Comparison of ENCODE assay signal across 8 cellular contexts in the genomic region with DNA sequence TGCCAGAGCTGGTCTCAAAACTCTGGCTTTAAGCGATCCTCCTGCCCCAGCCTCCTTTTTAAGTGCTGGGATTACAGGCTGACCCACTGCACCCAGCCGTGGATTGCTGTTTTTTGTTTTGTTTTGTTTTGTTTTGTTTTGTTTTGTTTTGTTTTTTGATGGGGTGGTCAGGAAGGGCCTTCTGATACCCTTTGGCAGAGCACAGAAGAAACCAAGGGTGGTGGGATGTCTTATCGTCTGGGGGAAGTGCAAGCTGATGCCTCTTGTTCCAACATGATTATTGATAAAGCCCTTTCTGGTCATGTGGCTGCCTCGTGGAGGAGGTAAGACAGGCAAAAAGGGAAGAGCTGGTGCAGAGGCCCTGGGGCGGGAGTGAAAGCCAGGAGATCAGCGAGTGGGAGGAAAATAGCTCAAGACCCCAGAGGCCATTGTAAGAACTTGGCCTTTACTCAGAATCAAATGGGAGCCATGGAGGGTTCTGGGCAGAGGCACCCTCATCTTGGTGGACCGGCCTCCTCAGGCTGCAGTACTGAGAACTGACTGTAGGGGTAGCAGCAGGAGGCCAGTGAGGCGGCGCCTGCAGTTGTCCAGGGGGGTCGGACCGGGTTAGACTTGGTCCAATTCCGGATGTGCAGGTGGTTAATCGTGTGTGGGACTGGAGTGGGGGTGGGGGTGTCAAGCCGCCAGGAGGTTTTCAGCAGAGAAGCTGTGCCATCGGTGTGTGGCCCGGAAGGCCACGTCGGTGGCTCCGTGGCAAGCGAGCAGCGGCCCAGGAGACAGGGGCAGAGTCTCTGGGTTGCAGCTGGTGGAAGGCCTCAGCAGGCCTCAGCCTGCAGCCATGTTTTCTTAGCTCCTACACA.
DNase-seq lines count a peak whose midpoint lies in the region; ATAC-seq and TF ChIP-seq lines count a peak whose summit lies in the region.

No MANE protein-coding gene starts in this region.

- BruUV-seq in PC-3 (replicated peaks; lab: Mats Ljungman, UMichigan): no TSS peak

- no peaks in the 10 kb centered on the region for H3K36me3 ChIP-seq in PC-3 (ENCODE audit: low read depth, low read length)

- no peak for ATAC-seq in PC-3
- no peak for ATAC-seq in HG02884 (IDR thresholded peaks at IDR 0.05; ENCODE audit: unreplicated experiment)

- no peak overlapping the region for H3K4me2 ChIP-seq in PC-3 (ENCODE audit: low read length)

- no peaks in the 10 kb centered on the region for H3K27me3 ChIP-seq in PC-3 (ENCODE audit: low read length)

- intact Hi-C loops in PC-3 (cut with micrococcal nuclease): no loop called here

- no peaks in the 10 kb centered on the region for H3K79me2 ChIP-seq in PC-3 (ENCODE audit: low read length)

- H3K9me2 ChIP-seq in PC-3 (replicated peaks; ENCODE audit: low read length): no peaks in the 10 kb centered on the region

- no peaks in the 10 kb centered on the region for H4K20me1 ChIP-seq in PC-3 (ENCODE audit: low read length)

- no peaks in the 10 kb centered on the region for H3F3A ChIP-seq in PC-3 (ENCODE audit: low read length, unreplicated experiment)

- no peaks in the 10 kb centered on the region for H3K9me3 ChIP-seq in PC-3 (ENCODE audit: low read length)

- POLR2A ChIA-PET in PC-3 (lab: Charles Lee; ENCODE audit: unreplicated experiment): no interaction called here

- CTCF ChIA-PET in PC-3 (lab: Charles Lee): no interaction called here

- no peak overlapping the region for H3K4me3 ChIP-seq in fibroblast of mammary gland (ENCODE audit: control insufficient read depth, low read depth, low read length)
- H3K4me3 ChIP-seq in PC-3 (ENCODE audit: low read length): no peak overlapping the region

- peaks cover 14% of the 10 kb centered on the region for H3K4me1 ChIP-seq in PC-3 (ENCODE audit: insufficient read depth, low read length)

- no peak overlapping the region for H2AFZ ChIP-seq in PC-3 (ENCODE audit: low read length)

- no peak overlapping the region for H3K9ac ChIP-seq in PC-3 (ENCODE audit: low read length)

- DNase-seq in DMS53 (lab: John Stamatoyannopoulos, UW): peak; percentile 42
- DNase-seq in DMS53 treated with DMSO at 0.1 percent for 48 hours (lab: John Stamatoyannopoulos, UW; ENCODE audit: unreplicated experiment): no peak
- DNase-seq in UCSD-AML1 (lab: John Stamatoyannopoulos, UW; ENCODE audit: unreplicated experiment): peak; percentile 42
- no peak for DNase-seq in fibroblast of mammary gland (ENCODE audit: low read depth)
- DNase-seq in stimulated activated CD8-positive, alpha-beta memory T cell treated with anti-CD3 and anti-CD28 coated beads, Interleukin-4, amount 100 ng/mL, for 48 hours: peak; percentile 54
- no peak for DNase-seq in PC-3
- no peak for DNase-seq in dedifferentiated amniotic fluid mesenchymal stem cell (ENCODE audit: extremely low spot score)

- TF ChIP-seq CTCF in fibroblast of mammary gland (conservative IDR thresholded peaks at IDR 0.05; ENCODE audit: control insufficient read depth, insufficient read depth, low read depth, low read length): peak; percentile 50
- TF ChIP-seq CTCF in PC-3 (conservative IDR thresholded peaks at IDR 0.05; ENCODE audit: low read depth, low read length): no peak; the same call in 1 of the 2 replicates

- no peak overlapping the region for H3K27ac ChIP-seq in PC-3 (ENCODE audit: low read length)

Comparison
In these comparisons a context has a peak if more than half of its experiments do, and no peak if none do; other contexts are left out.
1. DNase-seq: peak in DMS53 (single experiment), UCSD-AML1 (single experiment) and stimulated activated CD8-positive, alpha-beta memory T cell treated with anti-CD3 and anti-CD28 coated beads, Interleukin-4, amount 100 ng/mL, for 48 hours (single experiment); none in DMS53 treated with DMSO at 0.1 percent for 48 hours (single experiment), fibroblast of mammary gland (single experiment), PC-3 (single experiment) and dedifferentiated amniotic fluid mesenchymal stem cell (single experiment).